ENCODE assay signal across 26 cellular contexts in genomic region chr3:96480881-96481280, GRCh38.
DNase-seq lines count a peak whose midpoint lies in the region; ATAC-seq, FAIRE-seq and TF ChIP-seq lines count a peak whose summit lies in the region.
"Had no signal": no experiment of that assay in that cellular context is flagged by ENCODE, and none has a peak within 500 bp of the region (broad histone marks: within the 10 kb centered on the region; RNA-seq: fewer than 3 reads in every experiment).

No MANE protein-coding gene starts in this region.

- H3K36me3 ChIP-seq in kidney (ENCODE audit: control insufficient read depth in 1 of 2, insufficient read depth in 2 of 2, low read length in 2 of 2): no peaks in the 10 kb centered on the region
- no peaks in the 10 kb centered on the region for H3K36me3 ChIP-seq in testis (ENCODE audit: low read depth, missing control alignments)
- H3K36me3 ChIP-seq: BE2C, BLaER1 had no signal

- no peaks in the 10 kb centered on the region for H3K9me3 ChIP-seq in kidney (ENCODE audit: control insufficient read depth in 1 of 2, low read length in 2 of 2)
- no peaks in the 10 kb centered on the region for H3K9me3 ChIP-seq in testis
- H3K9me3 ChIP-seq: BE2C, BLaER1 had no signal

- no peak for ATAC-seq in GM18517 (IDR thresholded peaks at IDR 0.05; ENCODE audit: unreplicated experiment)
- ATAC-seq: GM12878 had no signal

- H3K27ac ChIP-seq in kidney (ENCODE audit: low read depth in 2 of 2, low read length in 2 of 2): no peak overlapping the region
- H3K27ac ChIP-seq in testis: no peak overlapping the region
- H3K27ac ChIP-seq: BLaER1 had no signal

- H3K4me3 ChIP-seq in kidney (ENCODE audit: low read length in 2 of 2) (no peak overlapping the region), testis (peak overlapping the region; percentile 19 to 24)
- H3K4me3 ChIP-seq: BLaER1, GM12878 had no signal

- WGBS in testis, 2 donors: 64 to 76% methylated on average over 17 to 18 of the region's 18 CpGs

- no peak for TF ChIP-seq POLR2A in testis (IDR thresholded peaks at IDR 0.05)

- no peak overlapping the region for H3K9ac ChIP-seq in kidney (ENCODE audit: low read length in 2 of 2)
- H3K9ac ChIP-seq: BLaER1 had no signal

- TF ChIP-seq CTCF in kidney (IDR thresholded peaks at IDR 0.05; ENCODE audit: borderline replicate concordance, extremely low read depth, insufficient read depth) (no peak), testis (IDR thresholded peaks at IDR 0.05) (no peak)

- peak; percentile 26 for DNase-seq in kidney
- no peak for DNase-seq in testis
- no peak for DNase-seq in middle frontal gyrus (ENCODE audit: extremely low spot score, low spot score)
- DNase-seq in ecto neural progenitor cell (ENCODE audit: low spot score): no peak
- DNase-seq: 8988T; ACHN; BE2C; C1 segment of cervical spinal cord; CD4-positive, alpha-beta memory T cell; CD4-positive, CD25-positive, alpha-beta regulatory T cell; CD8-positive, alpha-beta memory T cell; COR-L47; DMS 273 treated with DMSO at 0.1 percent for 48 hours; DMS153; DMS53; DMS79; DND-41; EL; GDM1 had no signal

- no peaks in the 10 kb centered on the region for H3K4me1 ChIP-seq in kidney (ENCODE audit: control insufficient read depth in 1 of 2, insufficient read depth in 1 of 2, low read depth in 1 of 2, low read length in 2 of 2)
- no peaks in the 10 kb centered on the region for H3K4me1 ChIP-seq in testis
- H3K4me1 ChIP-seq: BE2C, BLaER1 had no signal

- no peak for FAIRE-seq in kidney (lab: Jason Lieb, UNC)
- FAIRE-seq: A204.1, GM12878, GM12892, GM18507, GM19239 had no signal

- intact Hi-C loops in kidney (cut with DNase I) (no loop called here), testis (cut with DNase I; ENCODE audit: low total_unique reads) (no loop called here)

- H3K27me3 ChIP-seq in testis: no peaks in the 10 kb centered on the region
- H3K27me3 ChIP-seq: BE2C, BLaER1 had no signal

Comparison
In these comparisons a context has a peak if more than half of its experiments do, and no peak if none do; other contexts are left out.
1. H3K4me3 ChIP-seq: peak in testis (2 of 2); none in kidney (0 of 2).